Comparison of ENCODE assay signal across 11 cellular contexts in the genomic region with DNA sequence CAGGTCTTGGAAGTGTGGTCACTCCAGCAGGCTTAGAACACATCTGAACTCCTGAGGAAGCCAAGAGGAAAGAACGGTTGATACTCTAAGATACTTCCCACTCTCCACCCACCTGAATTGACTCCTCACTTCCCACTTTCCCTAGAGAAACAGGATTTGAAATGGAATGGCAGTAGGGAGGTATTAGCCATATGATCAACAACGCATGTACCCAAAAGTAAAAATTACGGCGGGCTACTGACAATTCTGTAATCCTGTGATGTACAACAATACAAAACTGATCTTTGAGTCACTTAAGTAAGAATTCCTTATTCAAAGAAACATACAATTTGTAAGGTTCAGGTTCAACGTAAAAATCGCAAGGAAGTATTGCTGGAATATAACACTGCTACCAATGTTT. TPM values are rescaled to one million over a fixed set of nuclear protein-coding genes. Genes with fewer than 3 reads are reported as not detected.
DNase-seq lines count a peak whose midpoint lies in the region; TF ChIP-seq lines count a peak whose summit lies in the region.
"Had no signal": no experiment of that assay in that cellular context is flagged by ENCODE, and none has a peak within 500 bp of the region (broad histone marks: within the 10 kb centered on the region; RNA-seq: fewer than 3 reads in every experiment).

No MANE protein-coding gene starts in this region.

- H3K27ac ChIP-seq in ACC112 (ENCODE audit: low read depth, low read length) (peak overlapping the region; percentile 94), Peyer's patch (peak overlapping the region in 3 of 4 donors; percentile 19 to 96 (median 71)), esophagus (ENCODE audit: low read depth in 2 of 2, low read length in 1 of 2) (peak overlapping the region in 1 of 2 donors; percentile 69), neural cell (ENCODE audit: low read length) (no peak overlapping the region)

- H3K79me2 ChIP-seq in ACC112 (ENCODE audit: control insufficient read depth, insufficient read depth, low read length, unreplicated experiment) = peaks cover 63% of the 10 kb centered on the region
- H3K79me2 ChIP-seq in neural cell (replicated peaks; ENCODE audit: insufficient read depth, low read length) = peaks cover 61% of the 10 kb centered on the region

- no peak overlapping the region for H2AFZ ChIP-seq in ACC112 (ENCODE audit: low read length, unreplicated experiment)
- no peak overlapping the region for H2AFZ ChIP-seq in neural cell (ENCODE audit: low read depth, low read length)

- H3K4me2 ChIP-seq in neural cell (ENCODE audit: low read length) = peak overlapping the region; percentile 79

- no peaks in the 10 kb centered on the region for H3K9me2 ChIP-seq in neural cell (ENCODE audit: insufficient read depth, low read length)

- H3K4me3 Mint-ChIP-seq in T-helper 2 cell treated with Interferon-gamma antibody and Interleukin-4, amounts not matched to agents 5 μg/mL and 100 μg/mL, for 36 hours = no peak overlapping the region
- H3K4me3 Mint-ChIP-seq: B cell; dendritic cell treated with granulocyte-macrophage colony-stimulating factor and Interleukin-4, amounts not matched to agents 40 ng/mL and 50 ng/mL, for 4 days had no signal

- WGBS in esophagus, 2 donors = 36 to 47% methylated on average over 6 of the region's 6 CpGs

- peaks cover 9% of the 10 kb centered on the region for H4K20me1 ChIP-seq in neural cell (ENCODE audit: insufficient read depth)

- no peak for DNase-seq in Peyer's patch
- no peak for DNase-seq in SIG-M5 (lab: John Stamatoyannopoulos, UW)
- no peak for DNase-seq in ecto neural progenitor cell (ENCODE audit: low spot score)
- DNase-seq in central memory CD4-positive, alpha-beta T cell = no peak
- no peak for DNase-seq in T-helper 2 cell treated with Interferon-gamma antibody and Interleukin-4, amounts not matched to agents 5 μg/mL and 100 μg/mL, for 36 hours (ENCODE audit: low spot score)
- DNase-seq: NCI-H187 had no signal

- H3K9me3 Mint-ChIP-seq in T-helper 2 cell treated with Interferon-gamma antibody and Interleukin-4, amounts not matched to agents 5 μg/mL and 100 μg/mL, for 36 hours = no peaks in the 10 kb centered on the region
- H3K9me3 Mint-ChIP-seq: dendritic cell treated with granulocyte-macrophage colony-stimulating factor and Interleukin-4, amounts not matched to agents 40 ng/mL and 50 ng/mL, for 4 days had no signal

- TF ChIP-seq CTCF in Peyer's patch (IDR thresholded peaks at IDR 0.05) = no peak
- TF ChIP-seq CTCF in neural cell (IDR thresholded peaks at IDR 0.05; ENCODE audit: poor library complexity, severe bottlenecking) = no peak

- H3K4me3 ChIP-seq in ACC112 (ENCODE audit: low read depth, low read length) (peak overlapping the region; percentile 92), Peyer's patch (peak overlapping the region; percentile 15 to 90 (median 46)), esophagus (ENCODE audit: low read depth in 1 of 2, low read length in 2 of 2) (peak overlapping the region; percentile 36 to 66), neural cell (ENCODE audit: low read length) (peak overlapping the region; percentile 92)

- H3K4me1 Mint-ChIP-seq in T-helper 2 cell treated with Interferon-gamma antibody and Interleukin-4, amounts not matched to agents 5 μg/mL and 100 μg/mL, for 36 hours (ENCODE audit: low read depth) = peaks cover 12% of the 10 kb centered on the region

- H3K4me1 ChIP-seq in ACC112 (ENCODE audit: control insufficient read depth, insufficient read depth, low read length, unreplicated experiment) (peaks cover 22% of the 10 kb centered on the region), Peyer's patch (peaks cover 0 to 5% (median 2%) of the 10 kb centered on the region in 4 donors), esophagus (ENCODE audit: control insufficient read depth in 2 of 2, insufficient read depth in 2 of 2, low read length in 1 of 2) (peaks cover 2 to 8% of the 10 kb centered on the region in 2 donors)

- no peak for TF ChIP-seq RAD21 in neural cell (conservative IDR thresholded peaks at IDR 0.05)

- H3K27ac Mint-ChIP-seq in T-helper 2 cell treated with Interferon-gamma antibody and Interleukin-4, amounts not matched to agents 5 μg/mL and 100 μg/mL, for 36 hours = no peak overlapping the region
- H3K27ac Mint-ChIP-seq: B cell; dendritic cell treated with granulocyte-macrophage colony-stimulating factor and Interleukin-4, amounts not matched to agents 40 ng/mL and 50 ng/mL, for 4 days had no signal

- no peak overlapping the region for H3K9ac ChIP-seq in neural cell (ENCODE audit: low read length)

- H3K27me3 ChIP-seq in ACC112 (ENCODE audit: insufficient read depth, low read length) (no peaks in the 10 kb centered on the region), Peyer's patch (no peaks in the 10 kb centered on the region), esophagus (ENCODE audit: control insufficient read depth in 1 of 2, insufficient read depth in 2 of 2, low read length in 2 of 2) (no peaks in the 10 kb centered on the region), neural cell (ENCODE audit: insufficient read depth, low read depth, low read length) (no peaks in the 10 kb centered on the region)

- H3K36me3 Mint-ChIP-seq in T-helper 2 cell treated with Interferon-gamma antibody and Interleukin-4, amounts not matched to agents 5 μg/mL and 100 μg/mL, for 36 hours (ENCODE audit: low read depth) = no peaks in the 10 kb centered on the region

- no peaks in the 10 kb centered on the region for H3F3A ChIP-seq in neural cell (ENCODE audit: insufficient read depth, low read length, poor library complexity, severe bottlenecking)

- H3K36me3 ChIP-seq in ACC112 (ENCODE audit: insufficient read depth, low read length) (peaks cover 22% of the 10 kb centered on the region; the same call in 1 of the 2 replicates), Peyer's patch (peaks cover 0 to 13% (median 0%) of the 10 kb centered on the region in 3 donors), esophagus (ENCODE audit: control insufficient read depth in 2 of 2, insufficient read depth in 2 of 2, low read length in 1 of 2) (peaks cover 0 to 3% of the 10 kb centered on the region in 2 donors), neural cell (ENCODE audit: insufficient read depth, low read length) (peaks cover 8% of the 10 kb centered on the region)

- no peak for TF ChIP-seq EP300 in neural cell (conservative IDR thresholded peaks at IDR 0.05; ENCODE audit: poor library complexity, severe bottlenecking)

- H3K27me3 Mint-ChIP-seq in T-helper 2 cell treated with Interferon-gamma antibody and Interleukin-4, amounts not matched to agents 5 μg/mL and 100 μg/mL, for 36 hours (ENCODE audit: low read depth) = peaks cover 20% of the 10 kb centered on the region

- no peak for TF ChIP-seq POLR2A in Peyer's patch (IDR thresholded peaks at IDR 0.05)

- H3K9me3 ChIP-seq in Peyer's patch (no peaks in the 10 kb centered on the region), esophagus (ENCODE audit: control insufficient read depth in 2 of 2, insufficient read depth in 1 of 2, low read depth in 1 of 2, low read length in 1 of 2) (no peaks in the 10 kb centered on the region), neural cell (ENCODE audit: low read length) (no peaks in the 10 kb centered on the region)

TF ChIP-seq in neural cell, 6 proteins besides CTCF, POLR2A, EP300 and RAD21:
- TF ChIP-seq POLR2AphosphoS5 (IDR thresholded peaks at IDR 0.05) = no peak
- no peak for TF ChIP-seq EZH2 (IDR thresholded peaks at IDR 0.05; ENCODE audit: borderline replicate concordance, insufficient read depth, low read length, poor library complexity, severe bottlenecking)
- TF ChIP-seq TAF1 (IDR thresholded peaks at IDR 0.05; ENCODE audit: low read depth) = no peak
- no peak for TF ChIP-seq SMC3 (conservative IDR thresholded peaks at IDR 0.05; ENCODE audit: poor library complexity)
- TF ChIP-seq MXI1 (conservative IDR thresholded peaks at IDR 0.05; ENCODE audit: poor library complexity, severe bottlenecking) = no peak
- no peak for TF ChIP-seq REST (IDR thresholded peaks at IDR 0.05; ENCODE audit: borderline replicate concordance)

RNA-seq across cellular contexts. Expression of gene SPRY2, which starts 3.2 kb away (rescaled TPM):
- 10 to 100 TPM; 18.2 to 33.9 (median 27.3) TPM for total RNA-seq in Peyer's patch
- polyA plus RNA-seq in esophagus = 1 to 10 TPM; 5.3 to 8.3 TPM
- polyA plus RNA-seq in neural cell = 3.7 and 6.0 TPM in 2 replicates
- polyA minus RNA-seq in neural cell = 8.8 and 10.7 TPM in 2 replicates
